15 cellular contexts compared by ENCODE assay signal in the genomic region with DNA sequence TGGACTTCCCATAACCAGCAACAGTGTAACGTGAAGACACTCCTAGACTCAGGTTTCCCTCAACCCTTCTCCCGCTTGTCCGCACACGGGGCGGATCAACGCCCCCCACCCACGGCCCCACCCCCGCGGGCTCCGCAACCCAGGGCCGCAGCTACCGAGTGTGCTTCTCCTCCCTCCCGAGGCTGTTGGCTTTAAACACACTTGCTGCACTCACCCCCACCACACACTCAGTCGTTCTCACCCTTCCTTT. TPM values are rescaled to one million over a fixed set of nuclear protein-coding genes. Genes with fewer than 3 reads are reported as not detected.
DNase-seq lines count a peak whose midpoint lies in the region; ATAC-seq, FAIRE-seq and TF ChIP-seq lines count a peak whose summit lies in the region.
"Had no signal": no experiment of that assay in that cellular context is flagged by ENCODE, and none has a peak within 500 bp of the region (broad histone marks: within the 10 kb centered on the region; RNA-seq: fewer than 3 reads in every experiment).

No MANE protein-coding gene starts in this region.

- no peak for TF ChIP-seq POLR2A in HepG2 (IDR thresholded peaks at IDR 0.05; ENCODE audit: insufficient read depth in 1 of 2, low read depth in 2 of 2, low read length in 2 of 2)
- TF ChIP-seq POLR2A in right lobe of liver (IDR thresholded peaks at IDR 0.05), result no peak

- H2AFZ ChIP-seq in HepG2 (ENCODE audit: low read length), result no peak overlapping the region

- H3K79me2 ChIP-seq in HepG2 (ENCODE audit: insufficient read depth, low read length), result peaks cover 14% of the 10 kb centered on the region

- FAIRE-seq in HepG2 (lab: Jason Lieb, UNC), result no peak
- FAIRE-seq: keratinocyte had no signal

- TF ChIP-seq CTCF in HepG2 (CRISPR knock-in tag; IDR thresholded peaks at IDR 0.05) (no peak), right lobe of liver (IDR thresholded peaks at IDR 0.05) (no peak), mesothelial cell of epicardium (IDR thresholded peaks at IDR 0.05; ENCODE audit: unreplicated experiment) (no peak), dorsolateral prefrontal cortex (IDR thresholded peaks at IDR 0.05 in 54 of 56, conservative IDR thresholded peaks at IDR 0.05 in 2 of 56; ENCODE audit: low read depth in 1 of 56, partially characterized antibody in 56 of 56) (no peak), left lung (IDR thresholded peaks at IDR 0.05) (no peak)

- TF ChIP-seq EP300 in HepG2 (IDR thresholded peaks at IDR 0.05; ENCODE audit: low read depth in 2 of 2, low read length in 2 of 2), result no peak
- no peak for TF ChIP-seq EP300 in HepG2 (CRISPR knock-in tag; IDR thresholded peaks at IDR 0.05; ENCODE audit: borderline replicate concordance)

- intact Hi-C loops in HepG2 (cut with micrococcal nuclease; ENCODE audit: unreplicated experiment) (no loop called here), right lobe of liver (cut with DNase I) (no loop called here), dorsolateral prefrontal cortex (cut with DNase I) (no loop called here), left lung (cut with DNase I) (no loop called here)

- no peaks in the 10 kb centered on the region for H3K36me3 Mint-ChIP-seq in mesothelial cell of epicardium
- H3K36me3 Mint-ChIP-seq: activated naive CD4-positive, alpha-beta T cell treated with anti-CD3 and anti-CD28 coated beads, Interleukin-2, amount 50 U/mL, for 24 hours; CD4-positive, alpha-beta memory T cell had no signal

- H4K20me1 ChIP-seq in HepG2 (ENCODE audit: insufficient read depth, low read length), result no peaks in the 10 kb centered on the region

- WGBS in HepG2 (ENCODE audit: low lambda C conversion rate), result 45% methylated on average over 14 of the region's 14 CpGs
- WGBS in right lobe of liver (ENCODE audit: insufficient coverage, low coverage, low lambda C conversion rate, missing lambda C conversion rate), result 34% methylated on average over 14 of the region's 14 CpGs

- H3K27me3 ChIP-seq in HepG2 (ENCODE audit: control insufficient read depth in 1 of 2, insufficient read depth in 2 of 2, low read length in 2 of 2) (no peaks in the 10 kb centered on the region), right lobe of liver (peaks cover 0 to 6% of the 10 kb centered on the region in 2 donors), dorsolateral prefrontal cortex (peaks cover 0 to 100% (median 72%) of the 10 kb centered on the region in 45 donors), left lung (peaks cover 9 to 65% of the 10 kb centered on the region in 2 donors)

- H3K36me3 ChIP-seq in HepG2 (replicated peaks in 1 of 2; ENCODE audit: control insufficient read depth in 1 of 2, insufficient read depth in 2 of 2, low read length in 2 of 2), result no peaks in the 10 kb centered on the region
- H3K36me3 ChIP-seq in right lobe of liver, result no peaks in the 10 kb centered on the region
- no peaks in the 10 kb centered on the region for H3K36me3 ChIP-seq in SK-N-MC (ENCODE audit: insufficient read depth, low read length)
- no peaks in the 10 kb centered on the region for H3K36me3 ChIP-seq in left lung

- CTCF ChIA-PET in HepG2 (lab: Yijun Ruan, JAX; ENCODE audit: low intra/inter-chr PET ratio, low total read pairs), result no interaction called here

- ATAC-seq in HepG2 (peak; percentile 11; the same call in 2 of the 3 replicates), right lobe of liver (no peak), GM18907 (IDR thresholded peaks at IDR 0.05; ENCODE audit: unreplicated experiment) (no peak), left lung (no peak)

- peak overlapping the region; percentile 26 for H3K27ac ChIP-seq in HepG2 (ENCODE audit: extremely low read length, insufficient read depth, low read length)
- H3K27ac ChIP-seq in right lobe of liver, result no peak overlapping the region
- peak overlapping the region; percentile 67 for H3K27ac ChIP-seq in SK-N-MC
- H3K27ac ChIP-seq in dorsolateral prefrontal cortex, result no peak overlapping the region
- no peak overlapping the region for H3K27ac ChIP-seq in left lung

- H3K9me3 ChIP-seq in HepG2 (ENCODE audit: low read length), result no peaks in the 10 kb centered on the region
- no peaks in the 10 kb centered on the region for H3K9me3 ChIP-seq in right lobe of liver
- no peaks in the 10 kb centered on the region for H3K9me3 ChIP-seq in SK-N-MC (ENCODE audit: low read depth, low read length)
- no peaks in the 10 kb centered on the region for H3K9me3 ChIP-seq in left lung

- H3K4me1 ChIP-seq in HepG2 (ENCODE audit: insufficient read depth, low read length) (peaks cover 55% of the 10 kb centered on the region), right lobe of liver (peaks cover 0 to 13% (median 2%) of the 10 kb centered on the region in 4 donors), left lung (peaks cover 0 to 55% of the 10 kb centered on the region in 2 donors)

- H3K4me2 ChIP-seq in HepG2 (ENCODE audit: low read depth, low read length), result peak overlapping the region; percentile 40; the same call in 1 of the 2 replicates

- no TSS peak for BruUV-seq in HepG2 (replicated peaks; lab: Mats Ljungman, UMichigan)

- peaks cover 36% of the 10 kb centered on the region for H3K4me1 Mint-ChIP-seq in mesothelial cell of epicardium

- no peak for DNase-seq in HepG2 (ENCODE audit: low spot score)
- DNase-seq in right lobe of liver, result no peak
- DNase-seq in SK-N-MC (ENCODE audit: low read depth, low spot score), result no peak
- no peak for DNase-seq in mesothelial cell of epicardium (ENCODE audit: low spot score in 2 of 2, unreplicated experiment in 2 of 2)
- no peak for DNase-seq in dorsolateral prefrontal cortex
- DNase-seq in NCI-H2081 treated with DMSO at 0.1 percent for 48 hours (lab: John Stamatoyannopoulos, UW), result no peak
- no peak for DNase-seq in left lung
- DNase-seq: CD4-positive, alpha-beta memory T cell; mammary epithelial cell; NCI-H2107; NCI-H526; SHP77 treated with DMSO at 0.1 percent for 48 hours had no signal

- H3K27ac Mint-ChIP-seq in mesothelial cell of epicardium, result peak overlapping the region; percentile 21
- H3K27ac Mint-ChIP-seq: activated naive CD4-positive, alpha-beta T cell treated with anti-CD3 and anti-CD28 coated beads, Interleukin-2, amount 50 U/mL, for 24 hours; CD4-positive, alpha-beta memory T cell had no signal

- peaks cover 10% of the 10 kb centered on the region for H3K27me3 Mint-ChIP-seq in mesothelial cell of epicardium (ENCODE audit: low read depth)
- H3K27me3 Mint-ChIP-seq: activated naive CD4-positive, alpha-beta T cell treated with anti-CD3 and anti-CD28 coated beads, Interleukin-2, amount 50 U/mL, for 24 hours; CD4-positive, alpha-beta memory T cell had no signal

- POLR2A ChIA-PET in HepG2 (lab: Yijun Ruan, JAX), result no interaction called here

- in situ Hi-C loops in HepG2 (cut with HindIII; ENCODE audit: extremely low pct_ligation_motif_present, low pct_unique_long_range_greater_than_20kb), result no loop called here

- 0 out of 6 replicates have a peak overlapping the region, but pooled peaks of 1 of the 3 experiments have one; percentile 10 for H3K4me3 ChIP-seq in HepG2 (replicated peaks in 1 of 3; ENCODE audit: insufficient read depth in 1 of 3, low read depth in 2 of 3, low read length in 3 of 3)
- H3K4me3 ChIP-seq in right lobe of liver, result no peak overlapping the region
- peak overlapping the region; percentile 59 for H3K4me3 ChIP-seq in SK-N-MC
- H3K4me3 ChIP-seq in dorsolateral prefrontal cortex, result no peak overlapping the region
- no peak overlapping the region for H3K4me3 ChIP-seq in left lung

- H3K9ac ChIP-seq in HepG2 (ENCODE audit: insufficient read depth, low read depth, low read length) (no peak overlapping the region), SK-N-MC (ENCODE audit: insufficient read length) (no peak overlapping the region)

- H3K9me3 Mint-ChIP-seq in mesothelial cell of epicardium, result peaks cover 2% of the 10 kb centered on the region
- H3K9me3 Mint-ChIP-seq: activated naive CD4-positive, alpha-beta T cell treated with anti-CD3 and anti-CD28 coated beads, Interleukin-2, amount 50 U/mL, for 24 hours; CD4-positive, alpha-beta memory T cell had no signal

- TF ChIP-seq RAD21 in HepG2 (CRISPR knock-in tag; IDR thresholded peaks at IDR 0.05), result no peak

- peak overlapping the region; percentile 30 for H3K4me3 Mint-ChIP-seq in mesothelial cell of epicardium
- H3K4me3 Mint-ChIP-seq: activated naive CD4-positive, alpha-beta T cell treated with anti-CD3 and anti-CD28 coated beads, Interleukin-2, amount 50 U/mL, for 24 hours had no signal

TF ChIP-seq in HepG2, 621 proteins besides CTCF, POLR2A, EP300 and RAD21 (continues in another document):
- TF ChIP-seq ZNF10 (CRISPR knock-in tag; IDR thresholded peaks at IDR 0.05; ENCODE audit: borderline replicate concordance, low read depth), result no peak
- TF ChIP-seq MEIS1 (CRISPR knock-in tag; IDR thresholded peaks at IDR 0.05; ENCODE audit: borderline replicate concordance), result no peak
- TF ChIP-seq ATAD3A (CRISPR knock-in tag; IDR thresholded peaks at IDR 0.05), result no peak
- no peak for TF ChIP-seq GLI4 (CRISPR knock-in tag; IDR thresholded peaks at IDR 0.05; ENCODE audit: borderline replicate concordance)

RNA-seq across cellular contexts. Expression of a gene that starts 50.4 kb away (rescaled TPM):
- 15.2 and 18.6 TPM in 2 replicates for total RNA-seq in HepG2 (2016; rRNA removed; fragmentation: Illumina TruSeq; extraction: Trizol)
- total RNA-seq in HepG2 (2016; cell fraction: cytosol; rRNA removed; fragmentation: Illumina TruSeq; extraction: Trizol; ENCODE audit: low read depth), result 3.2 and 4.8 TPM in 2 replicates
- 13.9 and 15.9 TPM in 2 replicates for total RNA-seq in HepG2 (2016; cell fraction: insoluble cytoplasmic fraction; rRNA removed; fragmentation: Illumina TruSeq; extraction: Trizol)
- 7.4 and 7.6 TPM in 2 replicates for total RNA-seq in HepG2 (2016; cell fraction: membrane; rRNA removed; fragmentation: Illumina TruSeq; extraction: Trizol)
- 18.8 and 25.8 TPM in 2 replicates for total RNA-seq in HepG2 (2016; cell fraction: nucleus; rRNA removed; fragmentation: Illumina TruSeq; extraction: Trizol)
- 14.3 and 15.2 TPM in 2 replicates for polyA plus RNA-seq in HepG2 (2011; rRNA removed)
- polyA plus RNA-seq in HepG2 (2011; cell fraction: cytosol; rRNA removed), result 11.5 and 13.8 TPM in 2 replicates
- 30.4 and 30.6 TPM in 2 replicates for polyA plus RNA-seq in HepG2 (2011; cell fraction: nucleus; rRNA removed)
- polyA plus RNA-seq in HepG2 (2012), result 27.3 and 29.3 TPM in 2 replicates
- 1.2 and 1.3 TPM in 2 replicates for polyA plus RNA-seq in HepG2 (2016; cell fraction: cytosol; fragmentation: Illumina TruSeq; extraction: Trizol; ENCODE audit: low read depth)
- polyA plus RNA-seq in HepG2 (2016; cell fraction: insoluble cytoplasmic fraction; fragmentation: Illumina TruSeq; extraction: Trizol; ENCODE audit: low read depth), result 17.4 and 18.4 TPM in 2 replicates
- 1.3 and 1.9 TPM in 2 replicates for polyA plus RNA-seq in HepG2 (2016; cell fraction: membrane; fragmentation: Illumina TruSeq; extraction: Trizol; ENCODE audit: low read depth)
- 27.4 and 28.9 TPM in 2 replicates for polyA plus RNA-seq in HepG2 (2016; cell fraction: nucleus; fragmentation: Illumina TruSeq; extraction: Trizol; ENCODE audit: insufficient read depth, low read depth)
- 18.3 and 32.5 TPM in 2 replicates for polyA minus RNA-seq in HepG2 (2011; rRNA and poly(A)+ RNA removed; ENCODE audit: low replicate concordance)
- polyA minus RNA-seq in HepG2 (2011; cell fraction: cytosol; rRNA and poly(A)+ RNA removed), result 40.3 and 40.4 TPM in 2 replicates
- polyA minus RNA-seq in HepG2 (2011; cell fraction: nucleus; rRNA and poly(A)+ RNA removed), result 31.8 TPM in 2 replicates
- 10 to 100 TPM in 4 of 6 experiments, 1 to 10 TPM in 2; 9.4 to 16.6 (median 12.0) TPM for total RNA-seq in right lobe of liver
- total RNA-seq in mesothelial cell of epicardium, result 49.0 to 52.3 TPM (median 49.7 TPM) in 3 replicates
- total RNA-seq in dorsolateral prefrontal cortex, result 10 to 100 TPM; 10.5 to 38.3 (median 19.7) TPM
- total RNA-seq in left lung, result 10 to 100 TPM; 19.0 to 24.0 TPM

Comparison
In these comparisons a context has a peak if more than half of its experiments do, and no peak if none do; other contexts are left out.
1. H3K27ac ChIP-seq: peak in HepG2 (single experiment) and SK-N-MC (single experiment); none in right lobe of liver (0 of 3), dorsolateral prefrontal cortex (0 of 59) and left lung (0 of 2).